8 cellular contexts compared by ENCODE assay signal in the genomic region with DNA sequence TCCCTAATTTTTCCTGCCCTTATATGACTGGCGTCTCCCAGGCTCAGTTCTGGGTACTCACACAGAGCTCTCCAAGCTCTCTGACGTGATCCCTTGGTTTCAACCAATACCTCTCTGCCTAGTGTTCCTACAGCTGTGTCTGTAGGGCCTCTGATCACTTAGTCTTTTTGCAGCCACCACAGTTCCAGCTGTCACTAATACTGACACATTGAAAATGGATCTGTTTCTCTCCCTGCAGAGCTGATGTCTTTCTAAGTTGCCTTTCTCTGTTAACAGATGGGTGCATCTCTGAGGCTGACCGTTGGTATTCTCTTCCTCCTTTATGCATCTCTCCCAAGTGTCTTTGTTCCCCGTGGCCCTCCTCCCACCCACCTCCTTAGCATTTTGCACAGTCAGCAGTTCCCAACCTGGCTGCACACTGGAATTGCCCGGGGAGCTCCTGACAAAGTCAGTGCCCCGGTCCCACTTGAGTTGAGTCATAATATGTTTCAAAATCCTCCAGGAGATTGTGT.
DNase-seq lines count a peak whose midpoint lies in the region; ATAC-seq lines count a peak whose summit lies in the region.

No MANE protein-coding gene starts in this region.

- peak overlapping the region; percentile 36 for H3K27ac ChIP-seq in epithelial cell of prostate

- ATAC-seq in GM21423 (IDR thresholded peaks at IDR 0.05; ENCODE audit: unreplicated experiment), result peak; percentile 37

- peak; percentile 55 for DNase-seq in M059J (ENCODE audit: low read depth)
- no peak for DNase-seq in epithelial cell of prostate (ENCODE audit: low read depth, low spot score)
- peak; percentile 73 for DNase-seq in renal cortical epithelial cell (ENCODE audit: low read depth)
- DNase-seq in COR-L47 (lab: John Stamatoyannopoulos, UW), result no peak
- DNase-seq in activated effector memory CD4-positive, alpha-beta T cell treated with anti-CD3 and anti-CD28 coated beads, Interleukin-2, amount 50 U/mL, for 16 hours, result no peak
- no peak for DNase-seq in NCI-H1092 (lab: John Stamatoyannopoulos, UW)
- DNase-seq in SKM-1 (lab: John Stamatoyannopoulos, UW; ENCODE audit: unreplicated experiment), result no peak

Comparison
In these comparisons a context has a peak if more than half of its experiments do, and no peak if none do; other contexts are left out.
1. DNase-seq: peak in M059J (single experiment) and renal cortical epithelial cell (single experiment); none in epithelial cell of prostate (single experiment), COR-L47 (single experiment), activated effector memory CD4-positive, alpha-beta T cell treated with anti-CD3 and anti-CD28 coated beads, Interleukin-2, amount 50 U/mL, for 16 hours (single experiment), NCI-H1092 (single experiment) and SKM-1 (single experiment).